Comparison of ENCODE assay signal across 8 cellular contexts in the genomic region with DNA sequence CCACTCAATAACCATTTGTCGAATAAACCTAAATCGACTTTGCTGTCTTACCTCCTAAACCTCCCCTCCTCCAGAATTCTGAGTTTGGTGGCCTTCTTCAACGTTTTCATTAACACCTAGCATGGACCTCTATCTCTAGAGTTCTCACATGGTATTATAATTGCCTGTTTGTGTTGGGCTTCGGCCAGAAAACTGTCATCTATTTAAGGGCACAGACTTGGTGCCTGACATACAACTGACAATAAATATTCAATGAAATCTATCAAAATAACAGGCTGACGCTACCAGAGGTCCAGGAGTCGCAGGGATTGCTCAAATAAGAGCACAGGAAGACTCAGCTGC. TPM values are rescaled to one million over a fixed set of nuclear protein-coding genes. Genes with fewer than 3 reads are reported as not detected.
DNase-seq lines count a peak whose midpoint lies in the region; ATAC-seq, FAIRE-seq and TF ChIP-seq lines count a peak whose summit lies in the region.

No MANE protein-coding gene starts in this region.

- TF ChIP-seq EP300 in GM12878 (IDR thresholded peaks at IDR 0.05; ENCODE audit: borderline replicate concordance in 1 of 2, control insufficient read depth in 1 of 2, low read depth in 2 of 2, low read length in 2 of 2) = no peak

- H3K9me3 Mint-ChIP-seq in activated CD4-positive, alpha-beta T cell treated with anti-CD3 and anti-CD28 coated beads, Interleukin-2, amount 10 ng/mL, durations not matched to agents 7 days and 5 days = no peaks in the 10 kb centered on the region

- BruUV-seq in GM12878 (replicated peaks; lab: Mats Ljungman, UMichigan) = TSS peak; percentile 75

- no peaks in the 10 kb centered on the region for H3K27me3 Mint-ChIP-seq in activated CD4-positive, alpha-beta T cell treated with anti-CD3 and anti-CD28 coated beads, Interleukin-2, amount 10 ng/mL, durations not matched to agents 7 days and 5 days

- 31% methylated on average over 6 of the region's 6 CpGs for WGBS in GM12878 (ENCODE audit: insufficient coverage, insufficient replicate concordance, low lambda C conversion rate, missing lambda C conversion rate)

- peak overlapping the region; percentile 95 for H3K27ac Mint-ChIP-seq in activated CD4-positive, alpha-beta T cell treated with anti-CD3 and anti-CD28 coated beads, Interleukin-2, amount 10 ng/mL, durations not matched to agents 7 days and 5 days

- H3K4me3 ChIP-seq in GM12878 (peak overlapping the region; percentile 71), lower lobe of right lung (peak overlapping the region; percentile 89), vagina (peak overlapping the region; percentile 62 to 79)

- peak overlapping the region; percentile 89 for H3K27ac ChIP-seq in GM12878 (ENCODE audit: control insufficient read depth, insufficient read depth)
- peak overlapping the region; percentile 87 for H3K27ac ChIP-seq in lower lobe of right lung
- peak overlapping the region; percentile 71 for H3K27ac ChIP-seq in vagina

- SMC1A ChIA-PET in GM12878 (lab: Charles Lee; ENCODE audit: uncharacterized antibody, unreplicated experiment) = interaction anchor here (1.2 to 11.1 kb wide), 8 partner anchors 10 to 206 kb away, joined by 3 to 249 read pairs (median 12); no protein-coding TSS in a partner anchor

- POLR2A ChIA-PET in activated CD4-positive, alpha-beta T cell treated with anti-CD3 and anti-CD28 coated beads, Interleukin-2, amount 10 ng/mL, durations not matched to agents 7 days and 5 days (lab: Charles Lee) = no interaction called here
- POLR2A ChIA-PET in GM12878 (lab: Charles Lee) = no interaction called here

- H3K9me3 ChIP-seq in GM12878 (replicated peaks; ENCODE audit: control insufficient read depth, insufficient read depth, low read length) = no peaks in the 10 kb centered on the region
- H3K9me3 ChIP-seq in lower lobe of right lung = no peaks in the 10 kb centered on the region
- no peaks in the 10 kb centered on the region for H3K9me3 ChIP-seq in vagina

- TF ChIP-seq CTCF in GM12878 (IDR thresholded peaks at IDR 0.05 in 2 of 3, conservative IDR thresholded peaks at IDR 0.05 in 1 of 3; ENCODE audit: control insufficient read depth in 2 of 3, extremely low read depth in 1 of 3, insufficient read depth in 1 of 3, low read depth in 3 of 3, low read length in 3 of 3) (no peak), lower lobe of right lung (IDR thresholded peaks at IDR 0.05) (no peak), vagina (IDR thresholded peaks at IDR 0.05) (no peak)

- H3K4me1 ChIP-seq in GM12878 (ENCODE audit: control insufficient read depth, insufficient read depth, low read length) (peaks cover 25% of the 10 kb centered on the region), lower lobe of right lung (peaks cover 35% of the 10 kb centered on the region), vagina (peaks cover 29% of the 10 kb centered on the region)

- RAD21 ChIA-PET in GM12878 (lab: Charles Lee; ENCODE audit: unreplicated experiment) = interaction anchor here (1.1 to 10.5 kb wide), 5 partner anchors 15 to 206 kb away, joined by 3 to 120 read pairs (median 6); no protein-coding TSS in a partner anchor

- FAIRE-seq in GM12878 (lab: Jason Lieb, UNC) = no peak

- H3K4me1 Mint-ChIP-seq in activated CD4-positive, alpha-beta T cell treated with anti-CD3 and anti-CD28 coated beads, Interleukin-2, amount 10 ng/mL, durations not matched to agents 7 days and 5 days = peaks cover 55% of the 10 kb centered on the region

- no peaks in the 10 kb centered on the region for H4K20me1 ChIP-seq in GM12878 (ENCODE audit: control insufficient read depth, insufficient read depth)

- peak overlapping the region; percentile 99 for H2AFZ ChIP-seq in GM12878 (ENCODE audit: control insufficient read depth, low read depth, low read length)

- TF ChIP-seq POLR2A in GM12878 (IDR thresholded peaks at IDR 0.05; ENCODE audit: low read depth, low read length) = no peak
- no peak for TF ChIP-seq POLR2A in vagina (IDR thresholded peaks at IDR 0.05)

- in situ Hi-C loops in GM12878 (cut with MboI) = no loop called here

- H3K9ac ChIP-seq in GM12878 (ENCODE audit: control insufficient read depth, insufficient read depth, low read length) = peak overlapping the region; percentile 94

- intact Hi-C loops in GM12878 (cut with micrococcal nuclease; ENCODE audit: unreplicated experiment) = loop anchor here (2.0 to 10.0 kb wide), 4 partner anchors 207 to 440 kb away; partner anchors contain the start of genes CUL5 and SLC35F2
- intact Hi-C loops in lower lobe of right lung (cut with DNase I) = no loop called here
- intact Hi-C loops in vagina (cut with DNase I) = no loop called here

- H3K36me3 Mint-ChIP-seq in activated CD4-positive, alpha-beta T cell treated with anti-CD3 and anti-CD28 coated beads, Interleukin-2, amount 10 ng/mL, durations not matched to agents 7 days and 5 days (ENCODE audit: low read depth) = peaks cover 2% of the 10 kb centered on the region

- H3K27me3 ChIP-seq in GM12878 (replicated peaks in 1 of 2; ENCODE audit: control insufficient read depth in 2 of 2, insufficient read depth in 2 of 2, low read length in 1 of 2) (no peaks in the 10 kb centered on the region), lower lobe of right lung (ENCODE audit: low read depth) (no peaks in the 10 kb centered on the region), vagina (no peaks in the 10 kb centered on the region)

- H3K4me2 ChIP-seq in GM12878 (ENCODE audit: control insufficient read depth, insufficient read depth) = peak overlapping the region; percentile 81

- no peak for TF ChIP-seq RAD21 in GM12878 (IDR thresholded peaks at IDR 0.05; ENCODE audit: insufficient read depth, low read depth, low read length)

- H3K36me3 ChIP-seq in GM12878 (ENCODE audit: control insufficient read depth in 2 of 2, insufficient read depth in 2 of 2, low read length in 1 of 2) = no peaks in the 10 kb centered on the region
- H3K36me3 ChIP-seq in lower lobe of right lung = peaks cover 4% of the 10 kb centered on the region
- no peaks in the 10 kb centered on the region for H3K36me3 ChIP-seq in vagina

- CTCF ChIA-PET in activated CD4-positive, alpha-beta T cell treated with anti-CD3 and anti-CD28 coated beads, Interleukin-2, amount 10 ng/mL, durations not matched to agents 7 days and 5 days (lab: Charles Lee) = interaction anchor here (0.8 to 2.2 kb wide), 3 partner anchors 17 to 125 kb away, joined by 3 to 5 read pairs (median 4); partner anchors contain the start of gene ELMOD1
- CTCF ChIA-PET in GM12878 (lab: Yijun Ruan, JAX) = interaction anchor here (0.6 to 21.8 kb wide), 12 partner anchors 12 to 320 kb away, joined by 3 to 536 read pairs (median 8); no protein-coding TSS in a partner anchor

- DNase-seq in activated CD4-positive, alpha-beta T cell treated with anti-CD3 and anti-CD28 coated beads, Interleukin-2, amount 10 ng/mL, durations not matched to agents 7 days and 5 days = no peak
- DNase-seq in activated CD4-positive, alpha-beta T cell treated with anti-CD3 and anti-CD28 coated beads for 1 hour = no peak
- DNase-seq in GM12878 (ENCODE audit: low read depth, low spot score) = no peak
- no peak for DNase-seq in lower lobe of right lung
- no peak for DNase-seq in vagina (ENCODE audit: extremely low spot score in 2 of 2)
- DNase-seq in stimulated activated CD4-positive, alpha-beta T cell treated with anti-CD3 and anti-CD28 coated beads, Interleukin-4, amount 100 ng/mL, for 1 hour = no peak

- H3K79me2 ChIP-seq in GM12878 (ENCODE audit: control insufficient read depth, insufficient read depth, low read length) = peaks cover 22% of the 10 kb centered on the region

- peak overlapping the region; percentile 86 for H3K4me3 Mint-ChIP-seq in activated CD4-positive, alpha-beta T cell treated with anti-CD3 and anti-CD28 coated beads, Interleukin-2, amount 10 ng/mL, durations not matched to agents 7 days and 5 days

- ATAC-seq in HG03432 (IDR thresholded peaks at IDR 0.05; ENCODE audit: unreplicated experiment) (peak; percentile 5), GM12878 (peak; percentile 12), lower lobe of right lung (no peak), GM21526 (IDR thresholded peaks at IDR 0.05; ENCODE audit: low FRiP score, unreplicated experiment) (no peak)

RNA-seq across cellular contexts. Expression of gene ALKBH8, which starts 0.7 kb away (rescaled TPM):
- total RNA-seq in activated CD4-positive, alpha-beta T cell treated with anti-CD3 and anti-CD28 coated beads, Interleukin-2, amount 10 ng/mL, durations not matched to agents 7 days and 5 days = 1 to 10 TPM; 8.3 to 8.9 TPM
- 21.7 and 25.8 TPM in 2 replicates for total RNA-seq in GM12878 (2013; cell fraction: nucleolus; rRNA removed)
- total RNA-seq in GM12878 (2014; rRNA removed) = 8.5 TPM in 2 replicates
- 12.0 and 13.1 TPM in 2 replicates for total RNA-seq in GM12878 (2014; rRNA removed; fragmentation: Illumina TruSeq; extraction: Trizol)
- total RNA-seq in GM12878 (2021) = 8.4 and 9.1 TPM in 2 replicates
- polyA plus RNA-seq in GM12878 (2011; ENCODE audit: low read depth) = 2.3 TPM
- polyA plus RNA-seq in GM12878 (2011; rRNA removed) = 11.0 and 18.1 TPM in 2 replicates
- 3.5 and 4.1 TPM in 2 replicates for polyA plus RNA-seq in GM12878 (2011; cell fraction: cytosol; rRNA removed)
- polyA plus RNA-seq in GM12878 (2011; cell fraction: nucleus; rRNA removed) = 5.4 and 7.7 TPM in 2 replicates
- 3.6 and 4.6 TPM in 2 replicates for polyA plus RNA-seq in GM12878 (2012)
- 12.0 and 12.1 TPM in 2 replicates for polyA plus RNA-seq in GM12878 (2014; fragmentation: Illumina TruSeq; extraction: Trizol)
- 1 to 10 TPM; 4.6 to 4.7 TPM for polyA plus RNA-seq in GM12878 (2014; fragmentation: Nextera tagmentation; extraction: Ambion mirVana)
- polyA plus RNA-seq in GM12878 (2014; rRNA removed) = 6.5 and 6.7 TPM in 2 replicates
- 10 to 100 TPM; 10.6 to 11.6 TPM for polyA plus RNA-seq in GM12878 (2016; fragmentation: Nextera tagmentation; extraction: Ambion mirVana)
- 8.6 and 14.5 TPM in 2 replicates for polyA minus RNA-seq in GM12878 (2011; rRNA and poly(A)+ RNA removed)
- 3.5 and 5.5 TPM in 2 replicates for polyA minus RNA-seq in GM12878 (2011; cell fraction: cytosol; rRNA and poly(A)+ RNA removed)
- 5.8 and 9.8 TPM in 2 replicates for polyA minus RNA-seq in GM12878 (2011; cell fraction: nucleus; rRNA and poly(A)+ RNA removed)
- total RNA-seq in lower lobe of right lung = 8.5 TPM
- 3.4 TPM for total RNA-seq in vagina

RNA-seq across cellular contexts. Expression of gene ELMOD1, which starts 26.1 kb away (rescaled TPM):
- total RNA-seq in activated CD4-positive, alpha-beta T cell treated with anti-CD3 and anti-CD28 coated beads, Interleukin-2, amount 10 ng/mL, durations not matched to agents 7 days and 5 days = not detected
- total RNA-seq in GM12878 (2013; cell fraction: nucleolus; rRNA removed) = not detected in 2 replicates
- total RNA-seq in GM12878 (2014; rRNA removed) (not detected in 2 replicates), GM12878 (2014; rRNA removed; fragmentation: Illumina TruSeq; extraction: Trizol) (not detected in 2 replicates), GM12878 (2021) (not detected in 2 replicates), lower lobe of right lung (1.8 TPM), vagina (not detected)
- polyA plus RNA-seq in GM12878 (2011; ENCODE audit: low read depth) = not detected
- polyA plus RNA-seq in GM12878 (2011; rRNA removed) (not detected in 2 replicates), GM12878 (2014; fragmentation: Illumina TruSeq; extraction: Trizol) (not detected in 2 replicates), GM12878 (2014; fragmentation: Nextera tagmentation; extraction: Ambion mirVana) (not detected), GM12878 (2014; rRNA removed) (0.04 TPM in 1 of 2 replicates, not detected in the other), GM12878 (2016; fragmentation: Nextera tagmentation; extraction: Ambion mirVana) (not detected)
- not detected in 2 replicates for polyA plus RNA-seq in GM12878 (2011; cell fraction: cytosol; rRNA removed)
- polyA plus RNA-seq in GM12878 (2011; cell fraction: nucleus; rRNA removed) = not detected in 2 replicates
- not detected in 2 replicates for polyA plus RNA-seq in GM12878 (2012)
- polyA minus RNA-seq in GM12878 (2011; rRNA and poly(A)+ RNA removed) = not detected in 2 replicates
- polyA minus RNA-seq in GM12878 (2011; cell fraction: cytosol; rRNA and poly(A)+ RNA removed) = not detected in 2 replicates
- polyA minus RNA-seq in GM12878 (2011; cell fraction: nucleus; rRNA and poly(A)+ RNA removed) = not detected in 2 replicates

Comparison
In these comparisons a context has a peak if more than half of its experiments do, and no peak if none do; other contexts are left out.
1. ATAC-seq: peak in HG03432 (single experiment) and GM12878 (single experiment); none in lower lobe of right lung (0 of 2) and GM21526 (single experiment).
2. Peak in every context shown above with its lines, with median percentiles within 50 percentile points of each other: H3K27ac ChIP-seq and H3K4me3 ChIP-seq.